ENCODE assay signal across 23 cellular contexts in genomic region chr7:87206361-87206760, GRCh38. TPM values are rescaled to one million over a fixed set of nuclear protein-coding genes. Genes with fewer than 3 reads are reported as not detected.
DNase-seq lines count a peak whose midpoint lies in the region; ATAC-seq, FAIRE-seq and TF ChIP-seq lines count a peak whose summit lies in the region.
"Had no signal": no experiment of that assay in that cellular context is flagged by ENCODE, and none has a peak within 500 bp of the region (broad histone marks: within the 10 kb centered on the region; RNA-seq: fewer than 3 reads in every experiment).

No MANE protein-coding gene starts in this region.

- H3K9me3 Mint-ChIP-seq in activated T-helper 17 cell treated with anti-CD3 and anti-CD28 coated beads, Interleukin-2, amount 50 U/mL, for 72 hours, result no peaks in the 10 kb centered on the region
- H3K9me3 Mint-ChIP-seq in CD8-positive, alpha-beta T cell, result peaks cover 20% of the 10 kb centered on the region

- POLR2A ChIA-PET in CD8-positive, alpha-beta T cell (lab: Charles Lee), result interaction anchor here (1.9 kb wide), 1 partner anchor 8 kb away, joined by 6 read pairs; no protein-coding TSS in a partner anchor

- CTCF ChIA-PET in CD8-positive, alpha-beta T cell (lab: Charles Lee), result interaction anchor here (1.0 kb wide), 1 partner anchor 16 kb away, joined by 4 read pairs; no protein-coding TSS in a partner anchor

- WGBS in small intestine, 3 donors, result 96 to 100% (median 96%) methylated on average over 1 of the region's 1 CpG

- H3K4me3 Mint-ChIP-seq in activated T-helper 17 cell treated with anti-CD3 and anti-CD28 coated beads, Interleukin-2, amount 50 U/mL, for 72 hours, result peak overlapping the region; percentile 24
- H3K4me3 Mint-ChIP-seq in CD8-positive, alpha-beta T cell, result no peak overlapping the region
- H3K4me3 Mint-ChIP-seq: activated CD4-positive, alpha-beta T cell treated with anti-CD3 and anti-CD28 coated beads for 36 hours; nephron had no signal

- no peaks in the 10 kb centered on the region for H3K36me3 ChIP-seq in small intestine (ENCODE audit: control insufficient read depth in 2 of 2, insufficient read depth in 2 of 2, low read length in 2 of 2)
- no peaks in the 10 kb centered on the region for H3K36me3 ChIP-seq in CD8-positive, alpha-beta T cell (ENCODE audit: insufficient read depth, low read length)
- H3K36me3 ChIP-seq: breast epithelium, sigmoid colon, suprapubic skin had no signal

- no peak overlapping the region for H3K4me3 ChIP-seq in small intestine (ENCODE audit: low read depth in 1 of 2, low read length in 2 of 2)
- H3K4me3 ChIP-seq in CD8-positive, alpha-beta T cell (ENCODE audit: low read depth, low read length), result no peak overlapping the region
- H3K4me3 ChIP-seq: breast epithelium, coronary artery, sigmoid colon, suprapubic skin had no signal

- peak; percentile 31 for ATAC-seq in activated T-helper 17 cell treated with anti-CD3 and anti-CD28 coated beads, Interleukin-2, amount 50 U/mL, for 72 hours (replicated peaks)
- peak; percentile 85 for ATAC-seq in foreskin keratinocyte
- no peak for ATAC-seq in CD8-positive, alpha-beta T cell
- ATAC-seq: activated CD4-positive, alpha-beta T cell treated with anti-CD3 and anti-CD28 coated beads for 36 hours; left colon had no signal

- H3K27ac Mint-ChIP-seq in activated T-helper 17 cell treated with anti-CD3 and anti-CD28 coated beads, Interleukin-2, amount 50 U/mL, for 72 hours, result peak overlapping the region; percentile 63
- H3K27ac Mint-ChIP-seq in CD8-positive, alpha-beta T cell, result no peak overlapping the region
- H3K27ac Mint-ChIP-seq: nephron had no signal

- H3K36me3 Mint-ChIP-seq in activated T-helper 17 cell treated with anti-CD3 and anti-CD28 coated beads, Interleukin-2, amount 50 U/mL, for 72 hours (ENCODE audit: low read depth), result peaks cover 95% of the 10 kb centered on the region
- peaks cover 61% of the 10 kb centered on the region for H3K36me3 Mint-ChIP-seq in CD8-positive, alpha-beta T cell

- no peaks in the 10 kb centered on the region for H3K27me3 Mint-ChIP-seq in activated T-helper 17 cell treated with anti-CD3 and anti-CD28 coated beads, Interleukin-2, amount 50 U/mL, for 72 hours
- H3K27me3 Mint-ChIP-seq in CD8-positive, alpha-beta T cell (ENCODE audit: low read depth), result no peaks in the 10 kb centered on the region
- H3K27me3 Mint-ChIP-seq: activated CD4-positive, alpha-beta T cell treated with anti-CD3 and anti-CD28 coated beads for 36 hours; CD4-positive, CD25-positive, alpha-beta regulatory T cell had no signal

- H3K27me3 ChIP-seq in foreskin keratinocyte, result no peaks in the 10 kb centered on the region
- H3K27me3 ChIP-seq in small intestine (ENCODE audit: control insufficient read depth in 2 of 2, insufficient read depth in 2 of 2, low read length in 2 of 2), result no peaks in the 10 kb centered on the region
- H3K27me3 ChIP-seq in CD8-positive, alpha-beta T cell (ENCODE audit: insufficient read depth, low read length), result no peaks in the 10 kb centered on the region
- H3K27me3 ChIP-seq: breast epithelium, sigmoid colon, suprapubic skin had no signal

- intact Hi-C loops in CD8-positive, alpha-beta T cell (cut with DNase I, micrococcal nuclease), result no loop called here

- peak; percentile 9 for DNase-seq in Daoy (ENCODE audit: low read depth)
- DNase-seq in HT1080 (ENCODE audit: low read depth), result peak; percentile 50
- peak in 1 of 2 donors; percentile 45 for DNase-seq in foreskin keratinocyte
- DNase-seq in small intestine, result no peak
- no peak for DNase-seq in SIG-M5 treated with dmso at 0.1 percent for 504 hours (lab: John Stamatoyannopoulos, UW; ENCODE audit: unreplicated experiment)
- no peak for DNase-seq in CD8-positive, alpha-beta T cell
- DNase-seq: activated CD4-positive, alpha-beta T cell treated with anti-CD3 and anti-CD28 coated beads for 36 hours; CD4-positive, CD25-positive, alpha-beta regulatory T cell; head of caudate nucleus; KG1; left colon; NCI-H1694; NCI-H2227 treated with DMSO at 0.1 percent for 48 hours; NCI-H82; SHP77 treated with DMSO at 0.1 percent for 48 hours; sigmoid colon; T-helper 1 cell had no signal

- H3K27ac ChIP-seq in foreskin keratinocyte (no peak overlapping the region), small intestine (ENCODE audit: low read depth in 1 of 2, low read length in 1 of 2) (no peak overlapping the region)
- no peak overlapping the region for H3K27ac ChIP-seq in CD8-positive, alpha-beta T cell (ENCODE audit: low read depth, low read length)
- H3K27ac ChIP-seq: breast epithelium, coronary artery, parathyroid adenoma, sigmoid colon, suprapubic skin had no signal

- no peaks in the 10 kb centered on the region for H3K9me3 ChIP-seq in small intestine (ENCODE audit: control insufficient read depth, low read depth)
- H3K9me3 ChIP-seq in CD8-positive, alpha-beta T cell (ENCODE audit: low read length), result peaks cover 11% of the 10 kb centered on the region

- peaks cover 48% of the 10 kb centered on the region for H3K4me1 Mint-ChIP-seq in activated T-helper 17 cell treated with anti-CD3 and anti-CD28 coated beads, Interleukin-2, amount 50 U/mL, for 72 hours
- H3K4me1 Mint-ChIP-seq in CD8-positive, alpha-beta T cell (ENCODE audit: low read depth), result peaks cover 75% of the 10 kb centered on the region
- H3K4me1 Mint-ChIP-seq: nephron had no signal

- no peak for FAIRE-seq in small intestine (lab: Jason Lieb, UNC)

- no peak for TF ChIP-seq CTCF in foreskin keratinocyte (conservative IDR thresholded peaks at IDR 0.05)
- no peak for TF ChIP-seq CTCF in CD8-positive, alpha-beta T cell (IDR thresholded peaks at IDR 0.05)

- H3K4me1 ChIP-seq in foreskin keratinocyte (no peaks in the 10 kb centered on the region), small intestine (ENCODE audit: control insufficient read depth in 2 of 2, insufficient read depth in 1 of 2, low read depth in 1 of 2, low read length in 1 of 2) (peaks cover 0 to 4% of the 10 kb centered on the region in 2 donors)
- peaks cover 50% of the 10 kb centered on the region for H3K4me1 ChIP-seq in CD8-positive, alpha-beta T cell (ENCODE audit: insufficient read depth, low read length)
- H3K4me1 ChIP-seq: breast epithelium, sigmoid colon had no signal

RNA-seq across cellular contexts. Expression of gene TMEM243, which starts 13.2 kb away (rescaled TPM):
- 38.4 and 69.3 TPM in 2 replicates for total RNA-seq in Daoy (2014; rRNA removed; shearing (Covaris generic))
- 33.0 and 34.4 TPM in 2 replicates for total RNA-seq in HT1080 (2014; rRNA removed; shearing (Covaris generic))
- polyA plus RNA-seq in HT1080 (2015; cell fraction: cytosol; rRNA removed), result 39.0 and 41.0 TPM in 2 replicates
- 32.2 and 33.0 TPM in 2 replicates for polyA plus RNA-seq in HT1080 (2015; cell fraction: nucleus; rRNA removed)
- 10 to 100 TPM; 58.8 to 70.8 TPM for total RNA-seq in activated T-helper 17 cell treated with anti-CD3 and anti-CD28 coated beads, Interleukin-2, amount 50 U/mL, for 72 hours
- 24.9 and 25.2 TPM in 2 replicates for total RNA-seq in foreskin keratinocyte
- 22.5 and 24.2 TPM in 2 replicates for polyA plus RNA-seq in foreskin keratinocyte
- polyA plus RNA-seq in small intestine, result 10 to 100 TPM; 18.6 to 35.1 (median 31.9) TPM
- total RNA-seq in CD8-positive, alpha-beta T cell, result 100 to 1,000 TPM; 122 to 124 TPM

RNA-seq across cellular contexts. Expression of gene DMTF1, which starts 54.1 kb away (rescaled TPM):
- 39.8 and 43.8 TPM in 2 replicates for total RNA-seq in Daoy (2014; rRNA removed; shearing (Covaris generic))
- 28.8 and 36.5 TPM in 2 replicates for total RNA-seq in HT1080 (2014; rRNA removed; shearing (Covaris generic))
- 20.3 and 26.9 TPM in 2 replicates for polyA plus RNA-seq in HT1080 (2015; cell fraction: cytosol; rRNA removed)
- polyA plus RNA-seq in HT1080 (2015; cell fraction: nucleus; rRNA removed), result 179 and 189 TPM in 2 replicates
- total RNA-seq in activated T-helper 17 cell treated with anti-CD3 and anti-CD28 coated beads, Interleukin-2, amount 50 U/mL, for 72 hours, result 100 to 1,000 TPM in 1 of 2 donors, 10 to 100 TPM in 1; 90.4 to 114 TPM
- 33.4 and 37.4 TPM in 2 replicates for total RNA-seq in foreskin keratinocyte
- polyA plus RNA-seq in foreskin keratinocyte, result 8.7 and 9.3 TPM in 2 replicates
- polyA plus RNA-seq in small intestine, result 10 to 100 TPM; 15.4 to 35.8 (median 15.4) TPM
- 100 to 1,000 TPM in 1 of 2 experiments, 10 to 100 TPM in 1; 97.9 to 103 TPM for total RNA-seq in CD8-positive, alpha-beta T cell

Comparison
In these comparisons a context has a peak if more than half of its experiments do, and no peak if none do; other contexts are left out.
1. DNase-seq: peak in Daoy (single experiment) and HT1080 (single experiment); none in small intestine (single experiment), SIG-M5 treated with dmso at 0.1 percent for 504 hours (single experiment) and CD8-positive, alpha-beta T cell (0 of 7).